Comparison of ENCODE assay signal across 8 cellular contexts in the genomic region with DNA sequence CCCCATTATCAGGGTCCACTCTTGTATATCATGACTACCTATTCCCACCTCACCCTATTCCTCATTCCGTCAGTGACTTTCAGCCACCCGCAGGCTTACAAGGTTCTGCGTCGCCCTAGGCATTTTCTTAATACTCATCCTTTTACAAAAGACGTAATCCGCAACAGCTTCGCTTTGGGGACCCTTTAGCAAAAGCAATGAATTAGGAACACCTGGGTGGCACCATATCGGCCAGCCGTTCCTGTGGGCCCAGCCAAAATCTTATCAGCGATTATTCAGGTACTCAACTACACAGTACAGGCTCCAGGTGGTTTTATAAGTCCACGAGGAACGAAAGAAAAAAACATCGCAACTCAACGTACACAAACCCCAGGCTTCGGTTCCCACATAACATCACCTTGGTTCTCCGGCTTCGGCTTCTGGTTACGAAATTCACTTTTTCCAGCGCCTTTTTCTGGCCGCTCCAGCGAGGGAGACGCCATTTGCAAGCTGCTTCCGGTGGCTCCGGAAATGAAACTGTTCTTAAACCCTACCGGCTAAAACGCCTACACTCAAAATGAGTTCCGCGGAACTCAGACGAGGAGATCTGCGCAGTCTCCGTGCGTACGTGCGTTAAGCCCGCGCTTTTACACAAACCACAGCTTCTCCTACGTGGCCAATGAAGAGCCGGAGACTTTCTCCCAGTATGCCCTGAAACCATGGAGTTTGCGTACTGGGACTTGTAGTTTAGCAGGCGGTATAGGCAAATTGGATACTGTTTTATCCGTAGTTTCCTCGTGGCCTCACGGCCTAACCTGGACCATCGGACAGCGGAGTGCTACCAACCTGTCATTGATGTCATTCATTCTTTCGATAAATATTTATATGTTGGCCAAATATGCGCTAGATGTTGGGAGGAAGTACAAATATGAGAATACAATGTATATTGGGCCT. TPM values are rescaled to one million over a fixed set of nuclear protein-coding genes. Genes with fewer than 3 reads are reported as not detected.
DNase-seq lines count a peak whose midpoint lies in the region; ATAC-seq lines count a peak whose summit lies in the region.

Gene KRR1 (minus strand): TSS at position 494 of the 933 bp plus-strand sequence. CDS start 12 bp downstream, at position 482.

- H3K27ac Mint-ChIP-seq in immature natural killer cell: peak within 1 kb of the TSS; percentile 96 to 99 (median 98)

- H3K27me3 Mint-ChIP-seq in immature natural killer cell (ENCODE audit: low read depth in 3 of 3): peaks cover 2 to 7% (median 5%) of the 10 kb centered on the region in 3 donors

- ATAC-seq in GM19023 (IDR thresholded peaks at IDR 0.05; ENCODE audit: unreplicated experiment): peak; percentile 97
- ATAC-seq in HG03280 (IDR thresholded peaks at IDR 0.05; ENCODE audit: unreplicated experiment): peak; percentile 95

- no peaks in the 10 kb centered on the region for H3K9me3 Mint-ChIP-seq in immature natural killer cell

- DNase-seq in AG08395 (ENCODE audit: low spot score) (peak; percentile 97), NCI-H345 treated with DMSO at 0.1 percent for 48 hours (lab: John Stamatoyannopoulos, UW; ENCODE audit: unreplicated experiment) (peak; percentile 96), immature natural killer cell (peak; percentile 86 to 90 (median 88)), smooth muscle cell of the brain vasculature (ENCODE audit: low read depth, low spot score) (peak; percentile 98)
- DNase-seq in activated CD4-positive, CD25-positive, alpha-beta regulatory T cell (lab: John Stamatoyannopoulos, UW): peak; percentile 58 to 77 (median 72)
- DNase-seq in central memory CD4-positive, alpha-beta T cell: peak; percentile 91

- H3K4me3 Mint-ChIP-seq in immature natural killer cell: peak within 1 kb of the TSS; percentile 97 to 100 (median 98)

- H3K4me1 Mint-ChIP-seq in immature natural killer cell: peaks cover 25 to 47% of the 10 kb centered on the region in 2 donors

- H3K36me3 Mint-ChIP-seq in immature natural killer cell: peaks cover 0 to 4% (median 0%) of the 10 kb centered on the region in 3 donors

RNA-seq across cellular contexts. Expression of gene KRR1, which starts in this region (rescaled TPM):
- polyA plus RNA-seq in immature natural killer cell: 10 to 100 TPM; 22.1 to 67.2 (median 51.8) TPM

Comparison
In these comparisons a context has a peak if more than half of its experiments do, and no peak if none do; other contexts are left out.
1. Peak in every context shown above with its lines: DNase-seq and ATAC-seq.